In the genomic region with DNA sequence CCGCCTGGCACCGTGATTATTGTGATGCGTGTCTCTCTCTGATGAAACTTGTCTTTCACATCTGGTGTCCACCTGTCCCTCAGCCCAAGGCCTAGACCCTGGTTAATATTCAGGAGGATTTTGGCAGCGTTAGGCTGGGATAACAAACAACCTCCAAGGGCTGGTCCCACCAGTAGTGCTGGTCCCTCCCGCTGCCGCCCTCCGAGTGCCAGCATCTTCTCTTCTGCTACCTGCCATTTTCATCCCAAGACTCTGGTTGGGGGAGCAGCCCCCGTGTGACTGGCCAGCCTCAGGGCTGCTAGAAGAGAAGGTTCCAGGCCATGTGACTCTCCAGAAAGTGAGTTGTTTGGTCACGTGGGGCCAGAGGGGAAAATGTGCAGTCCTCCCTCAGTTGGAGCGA, we compare ENCODE assay signal across 28 cellular contexts.
"Had no signal": no experiment of that assay in that cellular context is flagged by ENCODE, and none has a peak within 500 bp of the region (broad histone marks: within the 10 kb centered on the region; RNA-seq: fewer than 3 reads in every experiment).

No MANE protein-coding gene starts in this region.

- H3K36me3 ChIP-seq: gastroesophageal sphincter, heart left ventricle, left ventricle myocardium inferior, ovary, sigmoid colon had no signal

- H3K4me3 Mint-ChIP-seq: memory B cell; naive B cell; natural killer cell treated with Interleukin-12 subunit alpha and Interleukin-12 subunit beta and Interleukin-15 and Interleukin-18, amount 100 ng/mL, for 72 hours; stimulated activated memory B cell treated with anti-CD40 and anti-IgM and Interleukin-4, amounts not matched to agents 10 μg/mL and 1 μg/mL and 100 μg/mL, for 72 hours; type B pancreatic cell had no signal

- H3K4me1 Mint-ChIP-seq: memory B cell; naive B cell; stimulated activated memory B cell treated with anti-CD40 and anti-IgM and Interleukin-4, amounts not matched to agents 10 μg/mL and 1 μg/mL and 100 μg/mL, for 72 hours had no signal

- H3K27me3 Mint-ChIP-seq: memory B cell; naive B cell; natural killer cell treated with Interleukin-12 subunit alpha and Interleukin-12 subunit beta and Interleukin-15 and Interleukin-18, amount 100 ng/mL, for 72 hours; type B pancreatic cell had no signal

- H3K27ac Mint-ChIP-seq: memory B cell; natural killer cell treated with Interleukin-12 subunit alpha and Interleukin-12 subunit beta and Interleukin-15 and Interleukin-18, amount 100 ng/mL, for 72 hours; stimulated activated memory B cell treated with anti-CD40 and anti-IgM and Interleukin-4, amounts not matched to agents 10 μg/mL and 1 μg/mL and 100 μg/mL, for 72 hours; type B pancreatic cell had no signal

- H3K4me3 ChIP-seq: dorsolateral prefrontal cortex, gastroesophageal sphincter, heart left ventricle, hepatocyte, left ventricle myocardium inferior, lung, ovary, psoas muscle, sigmoid colon, skin epidermis, spleen, testis, tibial artery had no signal

- H2AFZ ChIP-seq: hepatocyte had no signal

- H3K9me3 Mint-ChIP-seq: memory B cell; natural killer cell treated with Interleukin-12 subunit alpha and Interleukin-12 subunit beta and Interleukin-15 and Interleukin-18, amount 100 ng/mL, for 72 hours; type B pancreatic cell had no signal

- H3K36me3 Mint-ChIP-seq: memory B cell; naive B cell; natural killer cell treated with Interleukin-12 subunit alpha and Interleukin-12 subunit beta and Interleukin-15 and Interleukin-18, amount 100 ng/mL, for 72 hours; stimulated activated memory B cell treated with anti-CD40 and anti-IgM and Interleukin-4, amounts not matched to agents 10 μg/mL and 1 μg/mL and 100 μg/mL, for 72 hours; type B pancreatic cell had no signal

- H3K27ac ChIP-seq: dorsolateral prefrontal cortex, epithelial cell of prostate, foreskin keratinocyte, gastroesophageal sphincter, heart left ventricle, hepatocyte, left ventricle myocardium inferior, ovary, psoas muscle, sigmoid colon, skin epidermis, spleen, testis, tibial artery had no signal

- H3K27me3 ChIP-seq: gastroesophageal sphincter, heart left ventricle, hepatocyte, ovary, sigmoid colon, spleen, testis, tibial artery had no signal

- DNase-seq: effector CD4-positive, alpha-beta T cell; foreskin keratinocyte; heart left ventricle; left cardiac atrium; left ventricle myocardium inferior; naive B cell; occipital lobe; ovary; sigmoid colon; spleen; stimulated activated CD4-positive, alpha-beta T cell treated with anti-CD3 and anti-CD28 coated beads, Interleukin-4, amount 100 ng/mL, for 4 hours; stimulated activated naive CD8-positive, alpha-beta T cell treated with anti-CD3 and anti-CD28 coated beads, Interleukin-15, Interleukin-2, amounts not matched to agents 100 U/mL and 50 U/mL, for 24 hours; testis; tibial artery had no signal

- H3K4me1 ChIP-seq: foreskin keratinocyte, gastroesophageal sphincter, heart left ventricle, left ventricle myocardium inferior, psoas muscle, sigmoid colon, spleen, testis, tibial artery had no signal

- FAIRE-seq: colon had no signal

- H3K79me2 ChIP-seq: hepatocyte had no signal

- H3K4me2 ChIP-seq: hepatocyte had no signal

- ATAC-seq: esophagus mucosa; foreskin keratinocyte; gastroesophageal sphincter; heart left ventricle; left cardiac atrium; natural killer cell treated with Interleukin-12 subunit alpha and Interleukin-12 subunit beta and Interleukin-15 and Interleukin-18, amount 100 ng/mL, for 72 hours; right cardiac atrium; stimulated activated memory B cell treated with anti-CD40 and anti-IgM and Interleukin-4, amounts not matched to agents 10 μg/mL and 1 μg/mL and 100 μg/mL, for 72 hours; stimulated activated naive CD8-positive, alpha-beta T cell treated with anti-CD3 and anti-CD28 coated beads, Interleukin-15, Interleukin-2, amounts not matched to agents 100 U/mL and 50 U/mL, for 24 hours had no signal

- H3K9me3 ChIP-seq: heart left ventricle, ovary, psoas muscle, sigmoid colon, testis, tibial artery had no signal
